Comparison of ENCODE assay signal across 22 cellular contexts in genomic region chr5:171835066-171835465, GRCh38. TPM values are rescaled to one million over a fixed set of nuclear protein-coding genes. Genes with fewer than 3 reads are reported as not detected.
DNase-seq lines count a peak whose midpoint lies in the region; ATAC-seq and TF ChIP-seq lines count a peak whose summit lies in the region.
"Had no signal": no experiment of that assay in that cellular context is flagged by ENCODE, and none has a peak within 500 bp of the region (broad histone marks: within the 10 kb centered on the region; RNA-seq: fewer than 3 reads in every experiment).

No MANE protein-coding gene starts in this region.

- H3K4me3 Mint-ChIP-seq in neural crest cell, result no peak overlapping the region
- H3K4me3 Mint-ChIP-seq: CD4-positive, alpha-beta memory T cell; T-helper 17 cell had no signal

- no peaks in the 10 kb centered on the region for H3K36me3 ChIP-seq in HUES48 (ENCODE audit: control insufficient read depth, insufficient read depth, low read length)
- H3K36me3 ChIP-seq: BLaER1, SJCRH30 had no signal

- no peak overlapping the region for H3K9ac ChIP-seq in HUES48 (ENCODE audit: low read depth, low read length)
- H3K9ac ChIP-seq: BLaER1 had no signal

- CTCF ChIA-PET in RWPE1 (lab: Yijun Ruan, JAX), result interaction anchor here (0.7 kb wide), 1 partner anchor 190 kb away, joined by 4 read pairs; no protein-coding TSS in a partner anchor

- H3K27ac ChIP-seq in HUES48 (ENCODE audit: low read depth, low read length), result peak overlapping the region; percentile 8
- H3K27ac ChIP-seq in RWPE1, result no peak overlapping the region
- H3K27ac ChIP-seq: A549, BLaER1, SJCRH30 had no signal

- no peak for TF ChIP-seq CTCF in RWPE1 (conservative IDR thresholded peaks at IDR 0.05; ENCODE audit: low read depth)
- TF ChIP-seq CTCF in neural crest cell (conservative IDR thresholded peaks at IDR 0.05), result no peak

- POLR2A ChIA-PET in RWPE1 (lab: Yijun Ruan, JAX; ENCODE audit: low non-redundant PET), result no interaction called here

- ATAC-seq in HG03457 (IDR thresholded peaks at IDR 0.05; ENCODE audit: unreplicated experiment), result no peak
- ATAC-seq: A549, T-helper 17 cell had no signal

- peak overlapping the region; percentile 58 for H3K27ac Mint-ChIP-seq in neural crest cell (ENCODE audit: unreplicated experiment)
- H3K27ac Mint-ChIP-seq: CD4-positive, alpha-beta memory T cell; T-helper 17 cell had no signal

- H3K36me3 Mint-ChIP-seq in neural crest cell (ENCODE audit: low read depth), result peaks cover 9% of the 10 kb centered on the region

- peaks cover 4% of the 10 kb centered on the region for H3K4me1 Mint-ChIP-seq in neural crest cell
- H3K4me1 Mint-ChIP-seq: CD4-positive, alpha-beta memory T cell; T-helper 17 cell had no signal

- DNase-seq in DMS53 (lab: John Stamatoyannopoulos, UW), result peak; percentile 59
- peak; percentile 53 for DNase-seq in RWPE1 (ENCODE audit: low spot score)
- DNase-seq in neural crest cell (ENCODE audit: low read depth, low spot score), result no peak
- no peak for DNase-seq in COLO829 (ENCODE audit: low spot score)
- DNase-seq in NOMO-1 treated with DMSO at 0.1 percent for 48 hours (lab: John Stamatoyannopoulos, UW; ENCODE audit: unreplicated experiment), result no peak
- DNase-seq: CD4-positive, alpha-beta memory T cell; DND-41; HCEC 1CT; NCI-H1105 treated with DMSO at 0.1 percent for 48 hours; NCI-H1694 treated with DMSO at 0.1 percent for 48 hours; NCI-H2107; NCI-H526 treated with DMSO at 0.1 percent for 48 hours; NK-92 treated with Interleukin-12 subunit alpha and Interleukin-12 subunit beta, amount 100 ng/mL, for 24 hours; OCI-M1; RPMI8226; SJCRH30; T-helper 17 cell had no signal

- no peaks in the 10 kb centered on the region for H3K9me3 ChIP-seq in HUES48 (ENCODE audit: control insufficient read depth, insufficient read depth, low read length)
- H3K9me3 ChIP-seq: SJCRH30 had no signal

- H3K9me3 Mint-ChIP-seq in neural crest cell, result peaks cover 3% of the 10 kb centered on the region

- H3K4me1 ChIP-seq in HUES48 (ENCODE audit: control insufficient read depth, insufficient read depth, low read length), result no peaks in the 10 kb centered on the region
- H3K4me1 ChIP-seq: A549, SJCRH30 had no signal

- no peaks in the 10 kb centered on the region for H3K27me3 ChIP-seq in HUES48 (ENCODE audit: control insufficient read depth, insufficient read depth, low read length)
- H3K27me3 ChIP-seq: BLaER1, SJCRH30 had no signal

- H3K27me3 Mint-ChIP-seq in neural crest cell (ENCODE audit: low read depth), result no peaks in the 10 kb centered on the region
- H3K27me3 Mint-ChIP-seq: CD4-positive, alpha-beta memory T cell; T-helper 17 cell had no signal

- no peak overlapping the region for H3K4me3 ChIP-seq in HUES48 (ENCODE audit: low read depth, low read length)
- H3K4me3 ChIP-seq: A549, BLaER1, SJCRH30 had no signal

RNA-seq across cellular contexts. Expression of gene SMIM23, which starts 49.4 kb away (rescaled TPM):
- not detected in 2 replicates for total RNA-seq in neural crest cell
- total RNA-seq: CD4-positive, alpha-beta memory T cell; LHCN-M2; SJCRH30; T-helper 17 cell had no signal

Comparison
In these comparisons a context has a peak if more than half of its experiments do, and no peak if none do; other contexts are left out.
1. DNase-seq: peak in DMS53 (single experiment) and RWPE1 (single experiment); none in neural crest cell (single experiment), COLO829 (single experiment) and NOMO-1 treated with DMSO at 0.1 percent for 48 hours (single experiment).